1 cellular context compared by ENCODE assay signal in the genomic region with DNA sequence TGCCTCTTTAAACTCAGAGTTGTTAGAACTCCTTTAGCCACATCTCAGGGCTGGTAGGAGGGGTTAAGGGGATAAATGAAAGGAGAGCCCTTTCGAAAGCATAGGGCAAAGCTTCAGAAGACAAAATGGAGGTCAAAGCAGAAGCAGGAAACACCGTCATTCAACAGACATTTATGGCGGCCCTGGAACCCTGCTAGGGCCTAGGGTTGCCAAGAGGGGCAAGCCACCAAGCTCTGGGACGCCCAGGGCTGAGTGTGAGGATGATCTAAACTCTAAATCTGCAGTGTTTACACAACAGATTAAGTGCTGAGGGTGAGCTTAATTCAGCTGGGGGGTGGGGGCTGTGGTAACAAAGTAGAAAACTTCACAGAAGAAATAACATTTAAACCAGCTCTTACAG.
TF ChIP-seq lines count a peak whose summit lies in the region.

No MANE protein-coding gene starts in this region.

TF ChIP-seq in GM23338, 12 proteins besides CTCF, POLR2A, EP300 and RAD21 (continued from another document):
- TF ChIP-seq, protein P1, sequence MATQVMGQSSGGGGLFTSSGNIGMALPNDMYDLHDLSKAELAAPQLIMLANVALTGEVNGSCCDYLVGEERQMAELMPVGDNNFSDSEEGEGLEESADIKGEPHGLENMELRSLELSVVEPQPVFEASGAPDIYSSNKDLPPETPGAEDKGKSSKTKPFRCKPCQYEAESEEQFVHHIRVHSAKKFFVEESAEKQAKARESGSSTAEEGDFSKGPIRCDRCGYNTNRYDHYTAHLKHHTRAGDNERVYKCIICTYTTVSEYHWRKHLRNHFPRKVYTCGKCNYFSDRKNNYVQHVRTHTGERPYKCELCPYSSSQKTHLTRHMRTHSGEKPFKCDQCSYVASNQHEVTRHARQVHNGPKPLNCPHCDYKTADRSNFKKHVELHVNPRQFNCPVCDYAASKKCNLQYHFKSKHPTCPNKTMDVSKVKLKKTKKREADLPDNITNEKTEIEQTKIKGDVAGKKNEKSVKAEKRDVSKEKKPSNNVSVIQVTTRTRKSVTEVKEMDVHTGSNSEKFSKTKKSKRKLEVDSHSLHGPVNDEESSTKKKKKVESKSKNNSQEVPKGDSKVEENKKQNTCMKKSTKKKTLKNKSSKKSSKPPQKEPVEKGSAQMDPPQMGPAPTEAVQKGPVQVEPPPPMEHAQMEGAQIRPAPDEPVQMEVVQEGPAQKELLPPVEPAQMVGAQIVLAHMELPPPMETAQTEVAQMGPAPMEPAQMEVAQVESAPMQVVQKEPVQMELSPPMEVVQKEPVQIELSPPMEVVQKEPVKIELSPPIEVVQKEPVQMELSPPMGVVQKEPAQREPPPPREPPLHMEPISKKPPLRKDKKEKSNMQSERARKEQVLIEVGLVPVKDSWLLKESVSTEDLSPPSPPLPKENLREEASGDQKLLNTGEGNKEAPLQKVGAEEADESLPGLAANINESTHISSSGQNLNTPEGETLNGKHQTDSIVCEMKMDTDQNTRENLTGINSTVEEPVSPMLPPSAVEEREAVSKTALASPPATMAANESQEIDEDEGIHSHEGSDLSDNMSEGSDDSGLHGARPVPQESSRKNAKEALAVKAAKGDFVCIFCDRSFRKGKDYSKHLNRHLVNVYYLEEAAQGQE (IDR thresholded peaks at IDR 0.05; ENCODE audit: unreplicated experiment), result no peak
- TF ChIP-seq EZH2 (IDR thresholded peaks at IDR 0.05; ENCODE audit: low read depth, unreplicated experiment) (no peak), STAT1 (IDR thresholded peaks at IDR 0.05; ENCODE audit: unreplicated experiment) (no peak), ZNF331 (CRISPR knock-in tag; IDR thresholded peaks at IDR 0.05; ENCODE audit: low read depth) (no peak), EZH2phosphoT487 (IDR thresholded peaks at IDR 0.05; ENCODE audit: unreplicated experiment) (no peak)
- TF ChIP-seq, protein P2, sequence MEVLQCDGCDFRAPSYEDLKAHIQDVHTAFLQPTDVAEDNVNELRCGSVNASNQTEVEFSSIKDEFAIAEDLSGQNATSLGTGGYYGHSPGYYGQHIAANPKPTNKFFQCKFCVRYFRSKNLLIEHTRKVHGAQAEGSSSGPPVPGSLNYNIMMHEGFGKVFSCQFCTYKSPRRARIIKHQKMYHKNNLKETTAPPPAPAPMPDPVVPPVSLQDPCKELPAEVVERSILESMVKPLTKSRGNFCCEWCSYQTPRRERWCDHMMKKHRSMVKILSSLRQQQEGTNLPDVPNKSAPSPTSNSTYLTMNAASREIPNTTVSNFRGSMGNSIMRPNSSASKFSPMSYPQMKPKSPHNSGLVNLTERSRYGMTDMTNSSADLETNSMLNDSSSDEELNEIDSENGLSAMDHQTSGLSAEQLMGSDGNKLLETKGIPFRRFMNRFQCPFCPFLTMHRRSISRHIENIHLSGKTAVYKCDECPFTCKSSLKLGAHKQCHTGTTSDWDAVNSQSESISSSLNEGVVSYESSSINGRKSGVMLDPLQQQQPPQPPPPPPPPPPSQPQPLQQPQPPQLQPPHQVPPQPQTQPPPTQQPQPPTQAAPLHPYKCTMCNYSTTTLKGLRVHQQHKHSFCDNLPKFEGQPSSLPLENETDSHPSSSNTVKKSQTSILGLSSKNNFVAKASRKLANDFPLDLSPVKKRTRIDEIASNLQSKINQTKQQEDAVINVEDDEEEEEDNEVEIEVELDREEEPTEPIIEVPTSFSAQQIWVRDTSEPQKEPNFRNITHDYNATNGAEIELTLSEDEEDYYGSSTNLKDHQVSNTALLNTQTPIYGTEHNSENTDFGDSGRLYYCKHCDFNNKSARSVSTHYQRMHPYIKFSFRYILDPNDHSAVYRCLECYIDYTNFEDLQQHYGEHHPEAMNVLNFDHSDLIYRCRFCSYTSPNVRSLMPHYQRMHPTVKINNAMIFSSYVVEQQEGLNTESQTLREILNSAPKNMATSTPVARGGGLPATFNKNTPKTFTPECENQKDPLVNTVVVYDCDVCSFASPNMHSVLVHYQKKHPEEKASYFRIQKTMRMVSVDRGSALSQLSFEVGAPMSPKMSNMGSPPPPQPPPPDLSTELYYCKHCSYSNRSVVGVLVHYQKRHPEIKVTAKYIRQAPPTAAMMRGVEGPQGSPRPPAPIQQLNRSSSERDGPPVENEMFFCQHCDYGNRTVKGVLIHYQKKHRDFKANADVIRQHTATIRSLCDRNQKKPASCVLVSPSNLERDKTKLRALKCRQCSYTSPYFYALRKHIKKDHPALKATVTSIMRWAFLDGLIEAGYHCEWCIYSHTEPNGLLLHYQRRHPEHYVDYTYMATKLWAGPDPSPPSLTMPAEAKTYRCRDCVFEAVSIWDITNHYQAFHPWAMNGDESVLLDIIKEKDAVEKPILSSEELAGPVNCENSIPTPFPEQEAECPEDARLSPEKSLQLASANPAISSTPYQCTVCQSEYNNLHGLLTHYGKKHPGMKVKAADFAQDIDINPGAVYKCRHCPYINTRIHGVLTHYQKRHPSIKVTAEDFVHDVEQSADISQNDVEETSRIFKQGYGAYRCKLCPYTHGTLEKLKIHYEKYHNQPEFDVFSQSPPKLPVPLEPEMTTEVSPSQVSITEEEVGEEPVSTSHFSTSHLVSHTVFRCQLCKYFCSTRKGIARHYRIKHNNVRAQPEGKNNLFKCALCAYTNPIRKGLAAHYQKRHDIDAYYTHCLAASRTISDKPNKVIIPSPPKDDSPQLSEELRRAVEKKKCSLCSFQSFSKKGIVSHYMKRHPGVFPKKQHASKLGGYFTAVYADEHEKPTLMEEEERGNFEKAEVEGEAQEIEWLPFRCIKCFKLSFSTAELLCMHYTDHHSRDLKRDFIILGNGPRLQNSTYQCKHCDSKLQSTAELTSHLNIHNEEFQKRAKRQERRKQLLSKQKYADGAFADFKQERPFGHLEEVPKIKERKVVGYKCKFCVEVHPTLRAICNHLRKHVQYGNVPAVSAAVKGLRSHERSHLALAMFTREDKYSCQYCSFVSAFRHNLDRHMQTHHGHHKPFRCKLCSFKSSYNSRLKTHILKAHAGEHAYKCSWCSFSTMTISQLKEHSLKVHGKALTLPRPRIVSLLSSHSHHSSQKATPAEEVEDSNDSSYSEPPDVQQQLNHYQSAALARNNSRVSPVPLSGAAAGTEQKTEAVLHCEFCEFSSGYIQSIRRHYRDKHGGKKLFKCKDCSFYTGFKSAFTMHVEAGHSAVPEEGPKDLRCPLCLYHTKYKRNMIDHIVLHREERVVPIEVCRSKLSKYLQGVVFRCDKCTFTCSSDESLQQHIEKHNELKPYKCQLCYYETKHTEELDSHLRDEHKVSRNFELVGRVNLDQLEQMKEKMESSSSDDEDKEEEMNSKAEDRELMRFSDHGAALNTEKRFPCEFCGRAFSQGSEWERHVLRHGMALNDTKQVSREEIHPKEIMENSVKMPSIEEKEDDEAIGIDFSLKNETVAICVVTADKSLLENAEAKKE (CRISPR knock-in tag; IDR thresholded peaks at IDR 0.05), result no peak
- TF ChIP-seq, protein P3, sequence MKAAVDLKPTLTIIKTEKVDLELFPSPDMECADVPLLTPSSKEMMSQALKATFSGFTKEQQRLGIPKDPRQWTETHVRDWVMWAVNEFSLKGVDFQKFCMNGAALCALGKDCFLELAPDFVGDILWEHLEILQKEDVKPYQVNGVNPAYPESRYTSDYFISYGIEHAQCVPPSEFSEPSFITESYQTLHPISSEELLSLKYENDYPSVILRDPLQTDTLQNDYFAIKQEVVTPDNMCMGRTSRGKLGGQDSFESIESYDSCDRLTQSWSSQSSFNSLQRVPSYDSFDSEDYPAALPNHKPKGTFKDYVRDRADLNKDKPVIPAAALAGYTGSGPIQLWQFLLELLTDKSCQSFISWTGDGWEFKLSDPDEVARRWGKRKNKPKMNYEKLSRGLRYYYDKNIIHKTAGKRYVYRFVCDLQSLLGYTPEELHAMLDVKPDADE (IDR thresholded peaks at IDR 0.05), result no peak
